Comparison of ENCODE assay signal across 3 cellular contexts in genomic region chr2:58197894-58198293, GRCh38.
A peak's percentile ranks its signal among the peaks of the same experiment; 100 is the strongest.
TF ChIP-seq lines count a peak whose summit lies in the region.

No MANE protein-coding gene starts in this region.

TF ChIP-seq in HEK293, 187 proteins besides CTCF, POLR2A, EP300 and RAD21 (continued from another document and continues in another):
- TF ChIP-seq EGR2 (tag by site-specific recombination; IDR thresholded peaks at IDR 0.05; ENCODE audit: low read depth) (peak; percentile 76), PRDM4 (tag by site-specific recombination; IDR thresholded peaks at IDR 0.05) (no peak), PRDM10 (tag by site-specific recombination; IDR thresholded peaks at IDR 0.05) (no peak), ZNF596 (tag by site-specific recombination; IDR thresholded peaks at IDR 0.05) (no peak), ZNF548 (tag by site-specific recombination; IDR thresholded peaks at IDR 0.05) (no peak), ZNF558 (tag by site-specific recombination; IDR thresholded peaks at IDR 0.05) (no peak), ZNF555 (tag by site-specific recombination; conservative IDR thresholded peaks at IDR 0.05) (no peak), ZNF76 (tag by site-specific recombination; IDR thresholded peaks at IDR 0.05; ENCODE audit: borderline replicate concordance, low read depth) (no peak)

TF ChIP-seq in WTC11, 78 proteins besides CTCF, POLR2A, EP300 and RAD21:
- TF ChIP-seq ZNF317 (CRISPR knock-in tag; IDR thresholded peaks at IDR 0.05; ENCODE audit: borderline replicate concordance, low read depth) (no peak), ZNF121 (CRISPR knock-in tag; IDR thresholded peaks at IDR 0.05) (no peak), SOX15 (CRISPR knock-in tag; IDR thresholded peaks at IDR 0.05) (no peak), HMGA2 (CRISPR knock-in tag; IDR thresholded peaks at IDR 0.05) (no peak), NR1H2 (CRISPR knock-in tag; IDR thresholded peaks at IDR 0.05) (no peak), TP53 (CRISPR knock-in tag; IDR thresholded peaks at IDR 0.05) (no peak), TEAD4 (CRISPR knock-in tag; IDR thresholded peaks at IDR 0.05) (no peak), ARID4B (CRISPR knock-in tag; IDR thresholded peaks at IDR 0.05; ENCODE audit: borderline replicate concordance) (no peak), ZNF281 (CRISPR knock-in tag; IDR thresholded peaks at IDR 0.05) (no peak)

TF ChIP-seq in H1, 55 proteins besides CTCF, POLR2A, EP300 and RAD21 (continued from another document):
- TF ChIP-seq EZH2 (IDR thresholded peaks at IDR 0.05; ENCODE audit: low read depth, low read length, severe bottlenecking) (no peak), RBBP5 (IDR thresholded peaks at IDR 0.05; ENCODE audit: borderline replicate concordance, low read depth, low read length) (no peak), BCL11A (IDR thresholded peaks at IDR 0.05; ENCODE audit: low read depth in 2 of 2, low read length in 2 of 2) (no peak), SIX5 (IDR thresholded peaks at IDR 0.05; ENCODE audit: low read depth, low read length) (no peak), JUND (IDR thresholded peaks at IDR 0.05; ENCODE audit: low read length) (no peak), ATF3 (IDR thresholded peaks at IDR 0.05; ENCODE audit: insufficient read depth, low read depth, low read length) (no peak), GABPA (IDR thresholded peaks at IDR 0.05; ENCODE audit: borderline replicate concordance, insufficient read depth, low read length) (no peak), KDM4A (IDR thresholded peaks at IDR 0.05; ENCODE audit: low read depth, low read length, severe bottlenecking) (no peak)
